ENCODE assay signal across 26 cellular contexts in genomic region chr6:92708270-92708669, GRCh38.
"Had no signal": no experiment of that assay in that cellular context is flagged by ENCODE, and none has a peak within 500 bp of the region (broad histone marks: within the 10 kb centered on the region; RNA-seq: fewer than 3 reads in every experiment).

No MANE protein-coding gene starts in this region.

- DNase-seq: activated CD4-positive, alpha-beta T cell treated with anti-CD3 and anti-CD28 coated beads, Interleukin-2, amount 10 ng/mL, durations not matched to agents 24 days and 14 days; activated CD4-positive, alpha-beta T cell treated with anti-CD3 and anti-CD28 coated beads, Interleukin-2, amount 50 U/mL, for 4 hours; activated CD8-positive, alpha-beta T cell treated with anti-CD3 and anti-CD28 coated beads for 36 hours; activated gamma-delta T cell treated with Interleukin-2 at 50 U/mL for 16 hours; activated naive CD4-positive, alpha-beta T cell treated with anti-CD3 and anti-CD28 coated beads for 36 hours; activated T-cell treated with anti-CD3 and anti-CD28 coated beads, Interleukin-2, amount 50 U/mL, for 1 hour; activated T-cell treated with anti-CD3 and anti-CD28 coated beads, Interleukin-2, amount 50 U/mL, for 72 hours; adrenal gland; caudate nucleus; cerebellar nuclear complex; NCI-H1092 treated with DMSO at 0.1 percent for 48 hours; NCI-H146; NCI-H187 treated with DMSO at 0.1 percent for 48 hours; NCI-H2081; NCI-H345; NCI-H524 treated with DMSO at 0.1 percent for 48 hours; SHP77 treated with DMSO at 0.1 percent for 48 hours; SK-N-SH had no signal

- H3K36me3 Mint-ChIP-seq: activated naive CD4-positive, alpha-beta T cell treated with anti-CD3 and anti-CD28 coated beads, Interleukin-2, amount 50 U/mL, for 72 hours; brain had no signal

- H3K9ac ChIP-seq: KMS-11, SK-N-SH had no signal

- H3K4me3 ChIP-seq: adrenal gland, SJSA1 had no signal

- H3K9me3 ChIP-seq: adrenal gland, SJSA1, SK-N-SH had no signal

- H3K27ac Mint-ChIP-seq: activated CD4-positive, alpha-beta T cell treated with anti-CD3 and anti-CD28 coated beads, Interleukin-2, amount 10 ng/mL, durations not matched to agents 24 days and 14 days; activated CD8-positive, alpha-beta T cell treated with anti-CD3 and anti-CD28 coated beads for 36 hours; activated naive CD4-positive, alpha-beta T cell treated with anti-CD3 and anti-CD28 coated beads for 36 hours; activated naive CD4-positive, alpha-beta T cell treated with anti-CD3 and anti-CD28 coated beads, Interleukin-2, amount 50 U/mL, for 72 hours; activated T-cell treated with anti-CD3 and anti-CD28 coated beads, Interleukin-2, amount 50 U/mL, for 72 hours; activated T-helper 17 cell treated with anti-CD3 and anti-CD28 coated beads, Interleukin-2, amount 50 U/mL, for 72 hours; brain; T-helper 1 cell treated with Interleukin-12 subunit alpha and Interleukin-12 subunit beta and Interleukin-4 antibody, amounts not matched to agents 30 μg/mL and 1 μg/mL, for 36 hours; T-helper 2 cell treated with Interferon-gamma antibody and Interleukin-4, amounts not matched to agents 5 μg/mL and 100 μg/mL, for 36 hours had no signal

- H3K27ac ChIP-seq: adrenal gland, KMS-11, SJSA1 had no signal

- H3K4me1 Mint-ChIP-seq: activated CD4-positive, alpha-beta T cell treated with anti-CD3 and anti-CD28 coated beads, Interleukin-2, amount 10 ng/mL, durations not matched to agents 24 days and 14 days; activated T-helper 17 cell treated with anti-CD3 and anti-CD28 coated beads, Interleukin-2, amount 50 U/mL, for 72 hours; brain had no signal

- H3K9me3 Mint-ChIP-seq: activated CD4-positive, alpha-beta T cell treated with anti-CD3 and anti-CD28 coated beads, Interleukin-2, amount 10 ng/mL, durations not matched to agents 24 days and 14 days; activated CD8-positive, alpha-beta T cell treated with anti-CD3 and anti-CD28 coated beads for 36 hours; brain; T-helper 1 cell treated with Interleukin-12 subunit alpha and Interleukin-12 subunit beta and Interleukin-4 antibody, amounts not matched to agents 30 μg/mL and 1 μg/mL, for 36 hours; T-helper 2 cell treated with Interferon-gamma antibody and Interleukin-4, amounts not matched to agents 5 μg/mL and 100 μg/mL, for 36 hours had no signal

- H3K27me3 ChIP-seq: adrenal gland, SJSA1 had no signal

- H3K36me3 ChIP-seq: adrenal gland, SJSA1 had no signal

- H3K4me2 ChIP-seq: KMS-11, SK-N-SH had no signal

- ATAC-seq: activated CD8-positive, alpha-beta T cell treated with anti-CD3 and anti-CD28 coated beads for 36 hours; activated naive CD4-positive, alpha-beta T cell treated with anti-CD3 and anti-CD28 coated beads, Interleukin-2, amount 50 U/mL, for 72 hours; activated T-cell treated with anti-CD3 and anti-CD28 coated beads, Interleukin-2, amount 50 U/mL, for 72 hours; activated T-helper 17 cell treated with anti-CD3 and anti-CD28 coated beads, Interleukin-2, amount 50 U/mL, for 72 hours; Panc1 had no signal

- H3K27me3 Mint-ChIP-seq: activated CD4-positive, alpha-beta T cell treated with anti-CD3 and anti-CD28 coated beads, Interleukin-2, amount 10 ng/mL, durations not matched to agents 24 days and 14 days; activated CD8-positive, alpha-beta T cell treated with anti-CD3 and anti-CD28 coated beads for 36 hours; activated T-helper 17 cell treated with anti-CD3 and anti-CD28 coated beads, Interleukin-2, amount 50 U/mL, for 72 hours; brain had no signal

- H3K4me1 ChIP-seq: adrenal gland, SJSA1 had no signal

- H3K4me3 Mint-ChIP-seq: activated CD4-positive, alpha-beta T cell treated with anti-CD3 and anti-CD28 coated beads, Interleukin-2, amount 10 ng/mL, durations not matched to agents 24 days and 14 days; activated CD8-positive, alpha-beta T cell treated with anti-CD3 and anti-CD28 coated beads for 36 hours; activated naive CD4-positive, alpha-beta T cell treated with anti-CD3 and anti-CD28 coated beads for 36 hours; activated T-cell treated with anti-CD3 and anti-CD28 coated beads, Interleukin-2, amount 50 U/mL, for 72 hours; activated T-helper 17 cell treated with anti-CD3 and anti-CD28 coated beads, Interleukin-2, amount 50 U/mL, for 72 hours; brain; T-helper 1 cell treated with Interleukin-12 subunit alpha and Interleukin-12 subunit beta and Interleukin-4 antibody, amounts not matched to agents 30 μg/mL and 1 μg/mL, for 36 hours; T-helper 2 cell treated with Interferon-gamma antibody and Interleukin-4, amounts not matched to agents 5 μg/mL and 100 μg/mL, for 36 hours had no signal
